ENCODE assay signal across 15 cellular contexts in genomic region chr2:173754169-173754568, GRCh38.
DNase-seq lines count a peak whose midpoint lies in the region; ATAC-seq and TF ChIP-seq lines count a peak whose summit lies in the region.
"Had no signal": no experiment of that assay in that cellular context is flagged by ENCODE, and none has a peak within 500 bp of the region (broad histone marks: within the 10 kb centered on the region; RNA-seq: fewer than 3 reads in every experiment).

No MANE protein-coding gene starts in this region.

- no peaks in the 10 kb centered on the region for H3K9me3 ChIP-seq in cardiac muscle cell (ENCODE audit: low read depth)
- no peaks in the 10 kb centered on the region for H3K9me3 ChIP-seq in heart right ventricle
- no peaks in the 10 kb centered on the region for H3K9me3 ChIP-seq in neural progenitor cell (ENCODE audit: low read depth)
- no peaks in the 10 kb centered on the region for H3K9me3 ChIP-seq in upper lobe of right lung
- no peaks in the 10 kb centered on the region for H3K9me3 ChIP-seq in CD8-positive, alpha-beta memory T cell (ENCODE audit: low read length)
- H3K9me3 ChIP-seq: BLaER1 had no signal

- ATAC-seq in heart right ventricle: no peak
- ATAC-seq in upper lobe of right lung: peak; percentile 66

- H3K27ac Mint-ChIP-seq in neural progenitor cell: no peak overlapping the region
- H3K27ac Mint-ChIP-seq in CD8-positive, alpha-beta memory T cell: no peak overlapping the region
- H3K27ac Mint-ChIP-seq: CD14-positive monocyte had no signal

- no peak overlapping the region for H3K9ac ChIP-seq in neural progenitor cell
- H3K9ac ChIP-seq: BLaER1, GM23248 had no signal

- peak overlapping the region; percentile 23 for H3K4me2 ChIP-seq in neural progenitor cell
- H3K4me2 ChIP-seq: BLaER1 had no signal

- no peaks in the 10 kb centered on the region for H3K9me3 Mint-ChIP-seq in neural progenitor cell
- H3K9me3 Mint-ChIP-seq in CD8-positive, alpha-beta memory T cell: no peaks in the 10 kb centered on the region
- H3K9me3 Mint-ChIP-seq: CD14-positive monocyte; CD4-positive, alpha-beta memory T cell had no signal

- H3K4me3 Mint-ChIP-seq in neural progenitor cell: no peak overlapping the region
- H3K4me3 Mint-ChIP-seq in CD8-positive, alpha-beta memory T cell: no peak overlapping the region
- H3K4me3 Mint-ChIP-seq: CD14-positive monocyte; CD4-positive, alpha-beta memory T cell had no signal

- H2AFZ ChIP-seq in neural progenitor cell (replicated peaks): no peak overlapping the region
- H2AFZ ChIP-seq: GM23248 had no signal

- H3F3A ChIP-seq in neural progenitor cell (ENCODE audit: low read depth): peaks cover 32% of the 10 kb centered on the region

- POLR2A ChIA-PET in CD8-positive, alpha-beta memory T cell (lab: Charles Lee): no interaction called here

- H3K27me3 Mint-ChIP-seq in neural progenitor cell (ENCODE audit: insufficient read depth, low read depth): peaks cover 3% of the 10 kb centered on the region
- peaks cover 2 to 29% of the 10 kb centered on the region in 2 donors for H3K27me3 Mint-ChIP-seq in CD8-positive, alpha-beta memory T cell

- CTCF ChIA-PET in CD8-positive, alpha-beta memory T cell (lab: Charles Lee): no interaction called here

- peaks cover 51% of the 10 kb centered on the region for H3K4me1 Mint-ChIP-seq in neural progenitor cell
- H3K4me1 Mint-ChIP-seq in CD8-positive, alpha-beta memory T cell: no peaks in the 10 kb centered on the region
- H3K4me1 Mint-ChIP-seq: CD14-positive monocyte; CD4-positive, alpha-beta memory T cell had no signal

- intact Hi-C loops in heart right ventricle (cut with DNase I) (loop anchor here in 3 of 10 donors (5.0 to 10.0 kb wide), 4 partner anchors 211 to 352 kb away; partner anchors contain the start of gene SP3 (in 1 of the 3)), upper lobe of right lung (cut with DNase I) (no loop called here)

- no peak overlapping the region for H3K4me3 ChIP-seq in cardiac muscle cell
- no peak overlapping the region for H3K4me3 ChIP-seq in heart right ventricle
- no peak overlapping the region for H3K4me3 ChIP-seq in neural progenitor cell
- no peak overlapping the region for H3K4me3 ChIP-seq in upper lobe of right lung
- no peak overlapping the region for H3K4me3 ChIP-seq in CD8-positive, alpha-beta memory T cell (ENCODE audit: low read length)
- H3K4me3 ChIP-seq: BLaER1, GM23248 had no signal

- TF ChIP-seq CTCF in cardiac muscle cell (IDR thresholded peaks at IDR 0.05; ENCODE audit: low read depth, low read length): no peak
- TF ChIP-seq CTCF in heart right ventricle (IDR thresholded peaks at IDR 0.05): no peak
- TF ChIP-seq CTCF in neural progenitor cell (IDR thresholded peaks at IDR 0.05): no peak
- no peak for TF ChIP-seq CTCF in upper lobe of right lung (IDR thresholded peaks at IDR 0.05)

- no peak for DNase-seq in cardiac muscle cell (ENCODE audit: low read depth in 1 of 2, low spot score in 1 of 2)
- DNase-seq in heart right ventricle: no peak
- no peak for DNase-seq in neural progenitor cell (ENCODE audit: low spot score)
- DNase-seq in upper lobe of right lung: no peak
- DNase-seq in CD8-positive, alpha-beta memory T cell: no peak
- DNase-seq in DMS79 (lab: John Stamatoyannopoulos, UW): no peak
- no peak for DNase-seq in activated T-cell treated with anti-CD3 and anti-CD28 coated beads, Interleukin-2, amount 50 U/mL, for 48 hours
- DNase-seq: 8988T; Calu3; CD4-positive, alpha-beta memory T cell; GM23248; HCEC 1CT; IMR-90 had no signal

- H3K4me1 ChIP-seq in cardiac muscle cell (ENCODE audit: low read depth): peaks cover 36% of the 10 kb centered on the region
- peaks cover 0 to 15% (median 7%) of the 10 kb centered on the region in 9 donors for H3K4me1 ChIP-seq in heart right ventricle
- H3K4me1 ChIP-seq in neural progenitor cell: peaks cover 54% of the 10 kb centered on the region
- H3K4me1 ChIP-seq in upper lobe of right lung: no peaks in the 10 kb centered on the region
- H3K4me1 ChIP-seq in CD8-positive, alpha-beta memory T cell (ENCODE audit: insufficient read depth, low read length): no peaks in the 10 kb centered on the region
- H3K4me1 ChIP-seq: BLaER1 had no signal

- peak overlapping the region; percentile 40 for H3K27ac ChIP-seq in cardiac muscle cell
- no peak overlapping the region for H3K27ac ChIP-seq in heart right ventricle
- no peak overlapping the region for H3K27ac ChIP-seq in neural progenitor cell
- H3K27ac ChIP-seq in upper lobe of right lung: no peak overlapping the region
- no peak overlapping the region for H3K27ac ChIP-seq in CD8-positive, alpha-beta memory T cell (ENCODE audit: low read depth, low read length)
- H3K27ac ChIP-seq: BLaER1, GM23248 had no signal

- H3K27me3 ChIP-seq in cardiac muscle cell (no peaks in the 10 kb centered on the region), heart right ventricle (peaks cover 0 to 6% (median 0%) of the 10 kb centered on the region in 7 donors), neural progenitor cell (no peaks in the 10 kb centered on the region), upper lobe of right lung (no peaks in the 10 kb centered on the region)
- H3K27me3 ChIP-seq in CD8-positive, alpha-beta memory T cell (ENCODE audit: insufficient read depth, low read length, poor library complexity, severe bottlenecking): no peaks in the 10 kb centered on the region
- H3K27me3 ChIP-seq: BLaER1 had no signal

- H4K20me1 ChIP-seq in neural progenitor cell (ENCODE audit: low read depth): no peaks in the 10 kb centered on the region
- H4K20me1 ChIP-seq: BLaER1 had no signal

- H3K79me2 ChIP-seq in neural progenitor cell (ENCODE audit: low read depth): no peaks in the 10 kb centered on the region

- WGBS in heart right ventricle, 2 donors: 75 to 80% methylated on average over 4 of the region's 4 CpGs

- H3K36me3 Mint-ChIP-seq in neural progenitor cell: no peaks in the 10 kb centered on the region
- H3K36me3 Mint-ChIP-seq in CD8-positive, alpha-beta memory T cell: no peaks in the 10 kb centered on the region
- H3K36me3 Mint-ChIP-seq: CD14-positive monocyte; CD4-positive, alpha-beta memory T cell had no signal

- H3K36me3 ChIP-seq in cardiac muscle cell (no peaks in the 10 kb centered on the region), heart right ventricle (no peaks in the 10 kb centered on the region), neural progenitor cell (no peaks in the 10 kb centered on the region), upper lobe of right lung (no peaks in the 10 kb centered on the region)
- H3K36me3 ChIP-seq in CD8-positive, alpha-beta memory T cell (ENCODE audit: insufficient read depth, low read length): no peaks in the 10 kb centered on the region
- H3K36me3 ChIP-seq: BLaER1 had no signal
